In the genomic region with DNA sequence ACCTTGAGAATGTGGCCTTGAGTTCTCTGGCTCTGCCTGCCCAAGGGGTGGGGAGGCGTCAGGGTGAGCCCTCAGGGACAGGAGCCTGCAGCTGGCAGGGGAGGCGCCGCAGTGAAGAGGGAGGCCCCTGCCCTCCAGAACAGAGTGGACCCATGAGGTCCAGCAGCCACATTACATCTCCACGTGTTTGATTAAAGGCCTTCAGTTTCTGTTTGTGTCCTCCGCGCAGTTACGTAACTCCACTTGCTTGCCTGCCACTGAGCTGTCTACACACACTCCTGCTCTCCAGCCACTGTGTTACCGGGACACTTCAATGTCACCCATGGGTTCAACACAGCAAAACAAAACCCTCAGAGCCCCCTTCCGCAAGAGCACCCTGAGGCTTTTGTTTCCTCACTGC, we compare ENCODE assay signal across 1 cellular context.
A peak's percentile ranks its signal among the peaks of the same experiment; 100 is the strongest.
TF ChIP-seq lines count a peak whose summit lies in the region.

No MANE protein-coding gene starts in this region.

TF ChIP-seq in HepG2, 621 proteins besides CTCF, POLR2A, EP300 and RAD21 (continued from another document and continues in another):
- TF ChIP-seq, protein P1, sequence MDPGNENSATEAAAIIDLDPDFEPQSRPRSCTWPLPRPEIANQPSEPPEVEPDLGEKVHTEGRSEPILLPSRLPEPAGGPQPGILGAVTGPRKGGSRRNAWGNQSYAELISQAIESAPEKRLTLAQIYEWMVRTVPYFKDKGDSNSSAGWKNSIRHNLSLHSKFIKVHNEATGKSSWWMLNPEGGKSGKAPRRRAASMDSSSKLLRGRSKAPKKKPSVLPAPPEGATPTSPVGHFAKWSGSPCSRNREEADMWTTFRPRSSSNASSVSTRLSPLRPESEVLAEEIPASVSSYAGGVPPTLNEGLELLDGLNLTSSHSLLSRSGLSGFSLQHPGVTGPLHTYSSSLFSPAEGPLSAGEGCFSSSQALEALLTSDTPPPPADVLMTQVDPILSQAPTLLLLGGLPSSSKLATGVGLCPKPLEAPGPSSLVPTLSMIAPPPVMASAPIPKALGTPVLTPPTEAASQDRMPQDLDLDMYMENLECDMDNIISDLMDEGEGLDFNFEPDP (CRISPR knock-in tag; conservative IDR thresholded peaks at IDR 0.05): no peak
- TF ChIP-seq CEBPB (IDR thresholded peaks at IDR 0.05; ENCODE audit: borderline replicate concordance, low read depth, low read length) (peak; percentile 83), GATAD2A (CRISPR knock-in tag; IDR thresholded peaks at IDR 0.05) (peak; percentile 75), HNRNPLL (IDR thresholded peaks at IDR 0.05; ENCODE audit: low read depth, low read length, poor library complexity, severe bottlenecking) (no peak), ZMYM4 (CRISPR knock-in tag; IDR thresholded peaks at IDR 0.05) (peak; percentile 69), ZSCAN9 (CRISPR knock-in tag; IDR thresholded peaks at IDR 0.05; ENCODE audit: borderline replicate concordance) (peak; percentile 54; the same call in 1 of the 2 replicates), ZFP1 (CRISPR knock-in tag; IDR thresholded peaks at IDR 0.05) (no peak), ZNF3 (CRISPR knock-in tag; IDR thresholded peaks at IDR 0.05) (no peak), MXI1 (IDR thresholded peaks at IDR 0.05; ENCODE audit: borderline replicate concordance, low read depth, low read length) (peak; percentile 59; the same call in 2 of the 3 replicates), ZMAT3 (CRISPR knock-in tag; conservative IDR thresholded peaks at IDR 0.05) (no peak), ZNF557 (CRISPR knock-in tag; IDR thresholded peaks at IDR 0.05) (no peak), ZFAT (CRISPR knock-in tag; conservative IDR thresholded peaks at IDR 0.05) (no peak), CBX2 (IDR thresholded peaks at IDR 0.05; ENCODE audit: low read depth, low read length) (no peak), CBX2 (CRISPR knock-in tag; IDR thresholded peaks at IDR 0.05; ENCODE audit: low read depth) (no peak), GTF3A (CRISPR knock-in tag; conservative IDR thresholded peaks at IDR 0.05) (no peak), TP53 (CRISPR knock-in tag; conservative IDR thresholded peaks at IDR 0.05) (no peak), ZNF605 (CRISPR knock-in tag; IDR thresholded peaks at IDR 0.05) (no peak), MBNL3 (CRISPR knock-in tag; conservative IDR thresholded peaks at IDR 0.05) (no peak), SALL1 (CRISPR knock-in tag; IDR thresholded peaks at IDR 0.05) (peak; percentile 78), FOXA3 (CRISPR knock-in tag; IDR thresholded peaks at IDR 0.05) (peak; percentile 14; the same call in 1 of the 2 replicates), BCL6 (CRISPR knock-in tag; IDR thresholded peaks at IDR 0.05) (peak; percentile 33; the same call in 1 of the 2 replicates), ZNF768 (CRISPR knock-in tag; IDR thresholded peaks at IDR 0.05) (no peak), ELF4 (CRISPR knock-in tag; IDR thresholded peaks at IDR 0.05; ENCODE audit: borderline replicate concordance) (no peak), ZNF136 (CRISPR knock-in tag; IDR thresholded peaks at IDR 0.05; ENCODE audit: low read depth) (no peak), JUNB (CRISPR knock-in tag; IDR thresholded peaks at IDR 0.05; ENCODE audit: borderline replicate concordance) (no peak), HNF4A (CRISPR knock-in tag; IDR thresholded peaks at IDR 0.05) (peak; percentile 36; the same call in 1 of the 2 replicates), ZNF30 (CRISPR knock-in tag; IDR thresholded peaks at IDR 0.05) (no peak), ZNF598 (CRISPR knock-in tag; IDR thresholded peaks at IDR 0.05; ENCODE audit: borderline replicate concordance) (no peak), NKX3-1 (CRISPR knock-in tag; IDR thresholded peaks at IDR 0.05) (no peak), RARA (CRISPR knock-in tag; IDR thresholded peaks at IDR 0.05) (peak; percentile 48; the same call in 1 of the 2 replicates), MXD4 (CRISPR knock-in tag; IDR thresholded peaks at IDR 0.05) (0 out of 2 replicates have a peak, but pooled peaks have one; percentile 42), ZNF451 (CRISPR knock-in tag; IDR thresholded peaks at IDR 0.05) (peak; percentile 67; the same call in 1 of the 2 replicates), MED1 (CRISPR knock-in tag; IDR thresholded peaks at IDR 0.05) (peak; percentile 47; the same call in 1 of the 2 replicates), PHF20 (CRISPR knock-in tag; IDR thresholded peaks at IDR 0.05) (no peak)
- TF ChIP-seq, protein P2, sequence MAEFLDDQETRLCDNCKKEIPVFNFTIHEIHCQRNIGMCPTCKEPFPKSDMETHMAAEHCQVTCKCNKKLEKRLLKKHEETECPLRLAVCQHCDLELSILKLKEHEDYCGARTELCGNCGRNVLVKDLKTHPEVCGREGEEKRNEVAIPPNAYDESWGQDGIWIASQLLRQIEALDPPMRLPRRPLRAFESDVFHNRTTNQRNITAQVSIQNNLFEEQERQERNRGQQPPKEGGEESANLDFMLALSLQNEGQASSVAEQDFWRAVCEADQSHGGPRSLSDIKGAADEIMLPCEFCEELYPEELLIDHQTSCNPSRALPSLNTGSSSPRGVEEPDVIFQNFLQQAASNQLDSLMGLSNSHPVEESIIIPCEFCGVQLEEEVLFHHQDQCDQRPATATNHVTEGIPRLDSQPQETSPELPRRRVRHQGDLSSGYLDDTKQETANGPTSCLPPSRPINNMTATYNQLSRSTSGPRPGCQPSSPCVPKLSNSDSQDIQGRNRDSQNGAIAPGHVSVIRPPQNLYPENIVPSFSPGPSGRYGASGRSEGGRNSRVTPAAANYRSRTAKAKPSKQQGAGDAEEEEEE (CRISPR knock-in tag; IDR thresholded peaks at IDR 0.05; ENCODE audit: borderline replicate concordance): no peak
- TF ChIP-seq, protein P3, sequence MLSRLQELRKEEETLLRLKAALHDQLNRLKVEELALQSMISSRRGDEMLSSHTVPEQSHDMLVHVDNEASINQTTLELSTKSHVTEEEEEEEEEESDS (CRISPR knock-in tag; IDR thresholded peaks at IDR 0.05; ENCODE audit: borderline replicate concordance): no peak
- TF ChIP-seq, protein P4, sequence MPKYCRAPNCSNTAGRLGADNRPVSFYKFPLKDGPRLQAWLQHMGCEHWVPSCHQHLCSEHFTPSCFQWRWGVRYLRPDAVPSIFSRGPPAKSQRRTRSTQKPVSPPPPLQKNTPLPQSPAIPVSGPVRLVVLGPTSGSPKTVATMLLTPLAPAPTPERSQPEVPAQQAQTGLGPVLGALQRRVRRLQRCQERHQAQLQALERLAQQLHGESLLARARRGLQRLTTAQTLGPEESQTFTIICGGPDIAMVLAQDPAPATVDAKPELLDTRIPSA (CRISPR knock-in tag; IDR thresholded peaks at IDR 0.05; ENCODE audit: borderline replicate concordance): no peak
- TF ChIP-seq, protein P5, sequence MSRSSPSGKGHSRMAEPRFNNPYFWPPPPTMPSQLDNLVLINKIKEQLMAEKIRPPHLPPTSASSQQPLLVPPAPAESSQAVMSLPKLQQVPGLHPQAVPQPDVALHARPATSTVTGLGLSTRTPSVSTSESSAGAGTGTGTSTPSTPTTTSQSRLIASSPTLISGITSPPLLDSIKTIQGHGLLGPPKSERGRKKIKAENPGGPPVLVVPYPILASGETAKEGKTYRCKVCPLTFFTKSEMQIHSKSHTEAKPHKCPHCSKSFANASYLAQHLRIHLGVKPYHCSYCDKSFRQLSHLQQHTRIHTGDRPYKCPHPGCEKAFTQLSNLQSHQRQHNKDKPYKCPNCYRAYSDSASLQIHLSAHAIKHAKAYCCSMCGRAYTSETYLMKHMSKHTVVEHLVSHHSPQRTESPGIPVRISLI (CRISPR knock-in tag; IDR thresholded peaks at IDR 0.05; ENCODE audit: borderline replicate concordance): peak; percentile 20; the same call in 1 of the 2 replicates
- TF ChIP-seq, protein P6, sequence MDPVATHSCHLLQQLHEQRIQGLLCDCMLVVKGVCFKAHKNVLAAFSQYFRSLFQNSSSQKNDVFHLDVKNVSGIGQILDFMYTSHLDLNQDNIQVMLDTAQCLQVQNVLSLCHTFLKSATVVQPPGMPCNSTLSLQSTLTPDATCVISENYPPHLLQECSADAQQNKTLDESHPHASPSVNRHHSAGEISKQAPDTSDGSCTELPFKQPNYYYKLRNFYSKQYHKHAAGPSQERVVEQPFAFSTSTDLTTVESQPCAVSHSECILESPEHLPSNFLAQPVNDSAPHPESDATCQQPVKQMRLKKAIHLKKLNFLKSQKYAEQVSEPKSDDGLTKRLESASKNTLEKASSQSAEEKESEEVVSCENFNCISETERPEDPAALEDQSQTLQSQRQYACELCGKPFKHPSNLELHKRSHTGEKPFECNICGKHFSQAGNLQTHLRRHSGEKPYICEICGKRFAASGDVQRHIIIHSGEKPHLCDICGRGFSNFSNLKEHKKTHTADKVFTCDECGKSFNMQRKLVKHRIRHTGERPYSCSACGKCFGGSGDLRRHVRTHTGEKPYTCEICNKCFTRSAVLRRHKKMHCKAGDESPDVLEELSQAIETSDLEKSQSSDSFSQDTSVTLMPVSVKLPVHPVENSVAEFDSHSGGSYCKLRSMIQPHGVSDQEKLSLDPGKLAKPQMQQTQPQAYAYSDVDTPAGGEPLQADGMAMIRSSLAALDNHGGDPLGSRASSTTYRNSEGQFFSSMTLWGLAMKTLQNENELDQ (CRISPR knock-in tag; IDR thresholded peaks at IDR 0.05; ENCODE audit: borderline replicate concordance): no peak
- TF ChIP-seq, protein P7, sequence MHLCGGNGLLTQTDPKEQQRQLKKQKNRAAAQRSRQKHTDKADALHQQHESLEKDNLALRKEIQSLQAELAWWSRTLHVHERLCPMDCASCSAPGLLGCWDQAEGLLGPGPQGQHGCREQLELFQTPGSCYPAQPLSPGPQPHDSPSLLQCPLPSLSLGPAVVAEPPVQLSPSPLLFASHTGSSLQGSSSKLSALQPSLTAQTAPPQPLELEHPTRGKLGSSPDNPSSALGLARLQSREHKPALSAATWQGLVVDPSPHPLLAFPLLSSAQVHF (CRISPR knock-in tag; IDR thresholded peaks at IDR 0.05): no peak
- TF ChIP-seq, protein P8, sequence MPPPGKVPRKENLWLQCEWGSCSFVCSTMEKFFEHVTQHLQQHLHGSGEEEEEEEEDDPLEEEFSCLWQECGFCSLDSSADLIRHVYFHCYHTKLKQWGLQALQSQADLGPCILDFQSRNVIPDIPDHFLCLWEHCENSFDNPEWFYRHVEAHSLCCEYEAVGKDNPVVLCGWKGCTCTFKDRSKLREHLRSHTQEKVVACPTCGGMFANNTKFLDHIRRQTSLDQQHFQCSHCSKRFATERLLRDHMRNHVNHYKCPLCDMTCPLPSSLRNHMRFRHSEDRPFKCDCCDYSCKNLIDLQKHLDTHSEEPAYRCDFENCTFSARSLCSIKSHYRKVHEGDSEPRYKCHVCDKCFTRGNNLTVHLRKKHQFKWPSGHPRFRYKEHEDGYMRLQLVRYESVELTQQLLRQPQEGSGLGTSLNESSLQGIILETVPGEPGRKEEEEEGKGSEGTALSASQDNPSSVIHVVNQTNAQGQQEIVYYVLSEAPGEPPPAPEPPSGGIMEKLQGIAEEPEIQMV (CRISPR knock-in tag; IDR thresholded peaks at IDR 0.05; ENCODE audit: low read depth): 0 out of 2 replicates have a peak, but pooled peaks have one; percentile 38
- TF ChIP-seq, protein P9, sequence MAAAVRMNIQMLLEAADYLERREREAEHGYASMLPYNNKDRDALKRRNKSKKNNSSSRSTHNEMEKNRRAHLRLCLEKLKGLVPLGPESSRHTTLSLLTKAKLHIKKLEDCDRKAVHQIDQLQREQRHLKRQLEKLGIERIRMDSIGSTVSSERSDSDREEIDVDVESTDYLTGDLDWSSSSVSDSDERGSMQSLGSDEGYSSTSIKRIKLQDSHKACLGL (CRISPR knock-in tag; IDR thresholded peaks at IDR 0.05): no peak
- TF ChIP-seq, protein P10, sequence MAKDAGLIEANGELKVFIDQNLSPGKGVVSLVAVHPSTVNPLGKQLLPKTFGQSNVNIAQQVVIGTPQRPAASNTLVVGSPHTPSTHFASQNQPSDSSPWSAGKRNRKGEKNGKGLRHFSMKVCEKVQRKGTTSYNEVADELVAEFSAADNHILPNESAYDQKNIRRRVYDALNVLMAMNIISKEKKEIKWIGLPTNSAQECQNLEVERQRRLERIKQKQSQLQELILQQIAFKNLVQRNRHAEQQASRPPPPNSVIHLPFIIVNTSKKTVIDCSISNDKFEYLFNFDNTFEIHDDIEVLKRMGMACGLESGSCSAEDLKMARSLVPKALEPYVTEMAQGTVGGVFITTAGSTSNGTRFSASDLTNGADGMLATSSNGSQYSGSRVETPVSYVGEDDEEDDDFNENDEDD (CRISPR knock-in tag; IDR thresholded peaks at IDR 0.05; ENCODE audit: borderline replicate concordance): 0 out of 2 replicates have a peak, but pooled peaks have one; percentile 41
- TF ChIP-seq, protein P11, sequence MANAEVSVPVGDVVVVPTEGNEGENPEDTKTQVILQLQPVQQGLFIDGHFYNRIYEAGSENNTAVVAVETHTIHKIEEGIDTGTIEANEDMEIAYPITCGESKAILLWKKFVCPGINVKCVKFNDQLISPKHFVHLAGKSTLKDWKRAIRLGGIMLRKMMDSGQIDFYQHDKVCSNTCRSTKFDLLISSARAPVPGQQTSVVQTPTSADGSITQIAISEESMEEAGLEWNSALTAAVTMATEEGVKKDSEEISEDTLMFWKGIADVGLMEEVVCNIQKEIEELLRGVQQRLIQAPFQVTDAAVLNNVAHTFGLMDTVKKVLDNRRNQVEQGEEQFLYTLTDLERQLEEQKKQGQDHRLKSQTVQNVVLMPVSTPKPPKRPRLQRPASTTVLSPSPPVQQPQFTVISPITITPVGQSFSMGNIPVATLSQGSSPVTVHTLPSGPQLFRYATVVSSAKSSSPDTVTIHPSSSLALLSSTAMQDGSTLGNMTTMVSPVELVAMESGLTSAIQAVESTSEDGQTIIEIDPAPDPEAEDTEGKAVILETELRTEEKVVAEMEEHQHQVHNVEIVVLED (CRISPR knock-in tag; IDR thresholded peaks at IDR 0.05; ENCODE audit: borderline replicate concordance): no peak
- TF ChIP-seq, protein P12, sequence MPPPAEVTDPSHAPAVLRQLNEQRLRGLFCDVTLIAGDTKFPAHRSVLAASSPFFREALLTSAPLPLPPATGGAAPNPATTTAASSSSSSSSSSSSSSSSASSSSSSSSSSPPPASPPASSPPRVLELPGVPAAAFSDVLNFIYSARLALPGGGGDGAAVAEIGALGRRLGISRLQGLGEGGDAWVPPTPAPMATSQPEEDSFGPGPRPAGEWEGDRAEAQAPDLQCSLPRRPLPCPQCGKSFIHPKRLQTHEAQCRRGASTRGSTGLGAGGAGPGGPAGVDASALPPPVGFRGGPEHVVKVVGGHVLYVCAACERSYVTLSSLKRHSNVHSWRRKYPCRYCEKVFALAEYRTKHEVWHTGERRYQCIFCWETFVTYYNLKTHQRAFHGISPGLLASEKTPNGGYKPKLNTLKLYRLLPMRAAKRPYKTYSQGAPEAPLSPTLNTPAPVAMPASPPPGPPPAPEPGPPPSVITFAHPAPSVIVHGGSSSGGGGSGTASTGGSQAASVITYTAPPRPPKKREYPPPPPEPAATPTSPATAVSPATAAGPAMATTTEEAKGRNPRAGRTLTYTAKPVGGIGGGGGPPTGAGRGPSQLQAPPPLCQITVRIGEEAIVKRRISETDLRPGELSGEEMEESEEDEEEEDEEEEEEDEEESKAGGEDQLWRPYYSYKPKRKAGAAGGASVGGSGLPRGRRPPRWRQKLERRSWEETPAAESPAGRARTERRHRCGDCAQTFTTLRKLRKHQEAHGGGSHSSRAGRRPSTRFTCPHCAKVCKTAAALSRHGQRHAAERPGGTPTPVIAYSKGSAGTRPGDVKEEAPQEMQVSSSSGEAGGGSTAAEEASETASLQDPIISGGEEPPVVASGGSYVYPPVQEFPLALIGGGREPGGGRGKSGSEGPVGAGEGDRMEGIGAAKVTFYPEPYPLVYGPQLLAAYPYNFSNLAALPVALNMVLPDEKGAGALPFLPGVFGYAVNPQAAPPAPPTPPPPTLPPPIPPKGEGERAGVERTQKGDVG (CRISPR knock-in tag; IDR thresholded peaks at IDR 0.05; ENCODE audit: borderline replicate concordance): no peak
